ENCODE assay signal across 9 cellular contexts in the genomic region with DNA sequence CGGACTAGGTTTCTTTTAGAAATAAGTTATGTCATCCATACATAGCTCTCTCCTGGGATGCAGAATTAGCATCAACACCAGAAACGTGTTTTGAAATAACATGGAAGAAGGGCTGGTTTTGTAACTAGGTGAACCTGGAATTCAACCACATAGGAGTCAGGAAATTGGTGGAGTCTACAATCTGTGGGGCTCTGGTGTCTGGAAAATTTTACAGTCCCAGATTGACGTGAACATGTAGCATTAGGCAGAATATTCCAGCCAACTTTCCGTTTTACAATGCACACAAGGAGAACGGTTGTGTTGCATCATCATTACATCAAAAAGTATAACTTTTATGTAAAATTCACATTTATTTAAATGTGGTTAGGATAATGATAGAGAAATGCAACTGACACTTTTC. TPM values are rescaled to one million over a fixed set of nuclear protein-coding genes. Genes with fewer than 3 reads are reported as not detected.
A peak's percentile ranks its signal among the peaks of the same experiment; 100 is the strongest.
DNase-seq lines count a peak whose midpoint lies in the region; ATAC-seq and TF ChIP-seq lines count a peak whose summit lies in the region.
"Had no signal": no experiment of that assay in that cellular context is flagged by ENCODE, and none has a peak within 500 bp of the region (broad histone marks: within the 10 kb centered on the region; RNA-seq: fewer than 3 reads in every experiment).

No MANE protein-coding gene starts in this region.

- peak overlapping the region; percentile 94 for H3K4me3 Mint-ChIP-seq in activated naive CD4-positive, alpha-beta T cell treated with anti-CD3 and anti-CD28 coated beads, Interleukin-2, amount 10 ng/mL, durations not matched to agents 7 days and 5 days
- peak overlapping the region; percentile 90 to 98 for H3K4me3 Mint-ChIP-seq in stimulated activated naive CD8-positive, alpha-beta T cell treated with anti-CD3 and anti-CD28 coated beads, Interleukin-15, amount 100 ng/mL, for 72 hours

- ATAC-seq in stimulated activated naive CD8-positive, alpha-beta T cell treated with anti-CD3 and anti-CD28 coated beads, Interleukin-15, amount 100 ng/mL, for 72 hours = no peak
- ATAC-seq in HG02588 (IDR thresholded peaks at IDR 0.05; ENCODE audit: unreplicated experiment) = no peak
- no peak for ATAC-seq in GM21723 (IDR thresholded peaks at IDR 0.05; ENCODE audit: unreplicated experiment)

- H3K4me2 ChIP-seq in PC-9 = peak overlapping the region; percentile 68

- BruUV-seq in PC-9 (replicated peaks; lab: Mats Ljungman, UMichigan) = no TSS peak

- TF ChIP-seq POLR2A in spleen (IDR thresholded peaks at IDR 0.05) = no peak

- H3K27ac ChIP-seq in PC-9 (no peak overlapping the region), dorsolateral prefrontal cortex (peak overlapping the region in 6 of 59 donors; percentile 10 to 83 (median 20)), spleen (no peak overlapping the region)
- H3K27ac ChIP-seq: parathyroid adenoma had no signal

- H4K20me1 ChIP-seq in PC-9 (ENCODE audit: insufficient read depth) = no peaks in the 10 kb centered on the region

- H3K36me3 Mint-ChIP-seq in activated naive CD4-positive, alpha-beta T cell treated with anti-CD3 and anti-CD28 coated beads, Interleukin-2, amount 10 ng/mL, durations not matched to agents 7 days and 5 days = peaks cover 12% of the 10 kb centered on the region

- H3K4me1 ChIP-seq in PC-9 (replicated peaks; ENCODE audit: insufficient read depth) (no peaks in the 10 kb centered on the region), spleen (peaks cover 14 to 74% (median 49%) of the 10 kb centered on the region in 6 donors)

- no peak for DNase-seq in activated naive CD4-positive, alpha-beta T cell treated with anti-CD3 and anti-CD28 coated beads, Interleukin-2, amount 10 ng/mL, durations not matched to agents 7 days and 5 days
- DNase-seq in activated naive CD4-positive, alpha-beta T cell treated with anti-CD3 and anti-CD28 coated beads, Interleukin-2, amount 50 U/mL, for 16 hours = no peak
- DNase-seq in PC-9 = no peak
- DNase-seq in dorsolateral prefrontal cortex = no peak
- DNase-seq in stimulated activated naive CD8-positive, alpha-beta T cell treated with anti-CD3 and anti-CD28 coated beads, Interleukin-15, amount 100 ng/mL, for 72 hours = no peak
- no peak for DNase-seq in spleen

- no peaks in the 10 kb centered on the region for H3K36me3 ChIP-seq in PC-9 (ENCODE audit: low read depth)
- H3K36me3 ChIP-seq in spleen = no peaks in the 10 kb centered on the region

- CTCF ChIA-PET in activated naive CD4-positive, alpha-beta T cell treated with anti-CD3 and anti-CD28 coated beads, Interleukin-2, amount 10 ng/mL, durations not matched to agents 7 days and 5 days (lab: Charles Lee) = interaction anchor here (0.7 to 1.5 kb wide), 3 partner anchors 31 to 556 kb away, joined by 3 to 7 read pairs (median 3); no protein-coding TSS in a partner anchor
- CTCF ChIA-PET in PC-9 (lab: Charles Lee) = no interaction called here

- H3K9me2 ChIP-seq in PC-9 (ENCODE audit: insufficient read depth) = no peaks in the 10 kb centered on the region

- no peaks in the 10 kb centered on the region for H3K79me2 ChIP-seq in PC-9 (ENCODE audit: low read depth)
- H3K79me2 ChIP-seq: parathyroid adenoma had no signal

- intact Hi-C loops in PC-9 (cut with micrococcal nuclease; ENCODE audit: unreplicated experiment) (loop anchor here (5.0 to 10.0 kb wide), 3 partner anchors 161 to 411 kb away; no protein-coding TSS in a partner anchor), dorsolateral prefrontal cortex (cut with DNase I) (loop anchor here (5.0 to 10.0 kb wide), 3 partner anchors 378 to 551 kb away; no protein-coding TSS in a partner anchor), spleen (cut with DNase I; ENCODE audit: low total_unique reads) (no loop called here)

- H3K4me1 Mint-ChIP-seq in activated naive CD4-positive, alpha-beta T cell treated with anti-CD3 and anti-CD28 coated beads, Interleukin-2, amount 10 ng/mL, durations not matched to agents 7 days and 5 days = peaks cover 67% of the 10 kb centered on the region
- H3K4me1 Mint-ChIP-seq in stimulated activated naive CD8-positive, alpha-beta T cell treated with anti-CD3 and anti-CD28 coated beads, Interleukin-15, amount 100 ng/mL, for 72 hours = peaks cover 66% of the 10 kb centered on the region

- no peaks in the 10 kb centered on the region; the same call in 1 of the 2 replicates for H3F3A ChIP-seq in PC-9 (ENCODE audit: insufficient read depth, low read depth)

- no peaks in the 10 kb centered on the region for H3K9me3 Mint-ChIP-seq in activated naive CD4-positive, alpha-beta T cell treated with anti-CD3 and anti-CD28 coated beads, Interleukin-2, amount 10 ng/mL, durations not matched to agents 7 days and 5 days
- no peaks in the 10 kb centered on the region for H3K9me3 Mint-ChIP-seq in stimulated activated naive CD8-positive, alpha-beta T cell treated with anti-CD3 and anti-CD28 coated beads, Interleukin-15, amount 100 ng/mL, for 72 hours

- no peak for TF ChIP-seq CTCF in PC-9 (conservative IDR thresholded peaks at IDR 0.05)
- no peak for TF ChIP-seq CTCF in dorsolateral prefrontal cortex (IDR thresholded peaks at IDR 0.05 in 54 of 56, conservative IDR thresholded peaks at IDR 0.05 in 2 of 56; ENCODE audit: low read depth in 1 of 56, partially characterized antibody in 56 of 56)
- no peak for TF ChIP-seq CTCF in spleen (IDR thresholded peaks at IDR 0.05 in 8 of 11, conservative IDR thresholded peaks at IDR 0.05 in 3 of 11)

- H3K9me3 ChIP-seq in PC-9 (ENCODE audit: insufficient read depth, low read depth) (no peaks in the 10 kb centered on the region), spleen (no peaks in the 10 kb centered on the region)

- H3K27me3 ChIP-seq in PC-9 (ENCODE audit: insufficient read depth, low read depth) (no peaks in the 10 kb centered on the region), dorsolateral prefrontal cortex (peaks cover 0 to 8% (median 0%) of the 10 kb centered on the region in 45 donors), spleen (replicated peaks in 1 of 7) (peaks cover 0 to 24% (median 8%) of the 10 kb centered on the region in 7 donors)

- peaks cover 7% of the 10 kb centered on the region for H3K27me3 Mint-ChIP-seq in activated naive CD4-positive, alpha-beta T cell treated with anti-CD3 and anti-CD28 coated beads, Interleukin-2, amount 10 ng/mL, durations not matched to agents 7 days and 5 days
- H3K27me3 Mint-ChIP-seq in stimulated activated naive CD8-positive, alpha-beta T cell treated with anti-CD3 and anti-CD28 coated beads, Interleukin-15, amount 100 ng/mL, for 72 hours = no peaks in the 10 kb centered on the region

- WGBS in spleen, 5 donors = 28 to 53% (median 43%) methylated on average over 5 of the region's 5 CpGs

- H3K27ac Mint-ChIP-seq in activated naive CD4-positive, alpha-beta T cell treated with anti-CD3 and anti-CD28 coated beads, Interleukin-2, amount 10 ng/mL, durations not matched to agents 7 days and 5 days = no peak overlapping the region
- peak overlapping the region in 1 of 2 donors; percentile 100 for H3K27ac Mint-ChIP-seq in stimulated activated naive CD8-positive, alpha-beta T cell treated with anti-CD3 and anti-CD28 coated beads, Interleukin-15, amount 100 ng/mL, for 72 hours

- POLR2A ChIA-PET in PC-9 (lab: Charles Lee; ENCODE audit: unreplicated experiment) = no interaction called here

- no peak overlapping the region for H2AFZ ChIP-seq in PC-9
- H2AFZ ChIP-seq: parathyroid adenoma had no signal

- H3K4me3 ChIP-seq in PC-9 = peak overlapping the region; percentile 61; the same call in 1 of the 2 replicates
- peak overlapping the region in 56 of 59 donors; percentile 18 to 85 (median 72) for H3K4me3 ChIP-seq in dorsolateral prefrontal cortex
- peak overlapping the region in 2 of 8 donors; percentile 69 to 70 for H3K4me3 ChIP-seq in spleen

RNA-seq across cellular contexts. Expression of a gene that starts 1.9 kb away (rescaled TPM):
- total RNA-seq in PC-9 (2021) = 0.20 and 1.2 TPM in 2 replicates
- total RNA-seq in dorsolateral prefrontal cortex = 100 to 1,000 TPM in 29 of 120 experiments, 10 to 100 TPM in 91; 29.4 to 115 (median 88.7) TPM
- 1 to 10 TPM; 3.5 to 8.7 (median 6.0) TPM for total RNA-seq in spleen
- 1 to 10 TPM; 1.3 to 1.7 (median 1.6) TPM for polyA plus RNA-seq in spleen
